In genomic region chr16:89634463-89635385, GRCh38 we compare ENCODE assay signal across 2 cellular contexts.
A peak's percentile ranks its signal among the peaks of the same experiment; 100 is the strongest.
TF ChIP-seq lines count a peak whose summit lies in the region.

No MANE protein-coding gene starts in this region.

TF ChIP-seq in HEK293, 187 proteins besides CTCF, POLR2A, EP300 and RAD21:
- TF ChIP-seq ZNF530 (tag by site-specific recombination; IDR thresholded peaks at IDR 0.05; ENCODE audit: low read depth): peak; percentile 61
- peak; percentile 98 for TF ChIP-seq PRDM1 (tag by site-specific recombination; IDR thresholded peaks at IDR 0.05)

TF ChIP-seq in HepG2, 621 proteins besides CTCF, POLR2A, EP300 and RAD21:
- TF ChIP-seq HNRNPK (IDR thresholded peaks at IDR 0.05; ENCODE audit: low read depth, low read length, poor library complexity, severe bottlenecking): peak; percentile 100
- TF ChIP-seq PCBP2 (optimal IDR thresholded peaks at IDR 0.05; ENCODE audit: low read depth, low read length, poor library complexity, severe bottlenecking): peak; percentile 92
- TF ChIP-seq, protein P1, sequence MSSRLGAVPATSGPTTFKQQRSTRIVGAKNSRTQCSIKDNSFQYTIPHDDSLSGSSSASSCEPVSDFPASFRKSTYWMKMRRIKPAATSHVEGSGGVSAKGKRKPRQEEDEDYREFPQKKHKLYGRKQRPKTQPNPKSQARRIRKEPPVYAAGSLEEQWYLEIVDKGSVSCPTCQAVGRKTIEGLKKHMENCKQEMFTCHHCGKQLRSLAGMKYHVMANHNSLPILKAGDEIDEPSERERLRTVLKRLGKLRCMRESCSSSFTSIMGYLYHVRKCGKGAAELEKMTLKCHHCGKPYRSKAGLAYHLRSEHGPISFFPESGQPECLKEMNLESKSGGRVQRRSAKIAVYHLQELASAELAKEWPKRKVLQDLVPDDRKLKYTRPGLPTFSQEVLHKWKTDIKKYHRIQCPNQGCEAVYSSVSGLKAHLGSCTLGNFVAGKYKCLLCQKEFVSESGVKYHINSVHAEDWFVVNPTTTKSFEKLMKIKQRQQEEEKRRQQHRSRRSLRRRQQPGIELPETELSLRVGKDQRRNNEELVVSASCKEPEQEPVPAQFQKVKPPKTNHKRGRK (CRISPR knock-in tag; IDR thresholded peaks at IDR 0.05): peak; percentile 95
- TF ChIP-seq PCBP1 (IDR thresholded peaks at IDR 0.05; ENCODE audit: borderline replicate concordance, low read depth, low read length): peak; percentile 97; the same call in 1 of the 2 replicates
